ENCODE assay signal across 14 cellular contexts in the genomic region with DNA sequence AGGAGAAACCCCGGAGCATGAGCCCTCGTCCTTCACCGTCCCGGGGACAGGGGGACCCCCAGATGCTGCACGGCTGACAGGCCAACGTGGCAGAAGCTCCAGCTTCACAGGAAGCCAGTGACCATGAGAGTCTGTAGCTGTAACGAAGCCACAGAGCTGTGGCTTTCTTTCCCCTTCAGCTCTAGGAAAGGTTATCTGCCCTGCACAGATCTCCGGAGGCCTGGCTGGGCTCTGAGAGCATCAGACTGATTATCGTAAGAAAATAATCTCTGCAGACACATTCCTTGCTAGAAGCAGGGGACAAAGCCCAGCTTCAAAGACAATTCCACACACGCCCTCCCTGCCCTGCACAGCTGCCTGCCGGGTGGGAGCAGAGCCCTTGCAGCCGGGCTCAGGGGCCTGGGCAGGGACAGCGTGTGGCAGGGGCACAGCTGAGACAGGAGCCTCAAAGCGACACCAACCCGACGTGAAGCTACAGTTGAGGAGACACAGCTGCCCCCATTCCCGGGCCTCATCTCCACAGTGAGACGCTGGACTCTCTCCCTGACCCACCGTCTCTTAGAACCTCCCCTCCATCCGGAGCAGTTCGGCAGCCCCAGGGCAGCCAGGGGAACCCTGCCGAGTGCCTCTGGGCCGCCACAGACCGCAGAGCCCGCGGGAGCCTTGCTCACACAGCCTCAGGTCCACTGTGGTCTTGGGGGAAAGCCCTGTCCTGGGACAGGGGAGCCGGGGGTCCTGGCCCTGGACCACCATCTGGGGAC. TPM values are rescaled to one million over a fixed set of nuclear protein-coding genes. Genes with fewer than 3 reads are reported as not detected.
DNase-seq lines count a peak whose midpoint lies in the region; ATAC-seq and TF ChIP-seq lines count a peak whose summit lies in the region.
"Had no signal": no experiment of that assay in that cellular context is flagged by ENCODE, and none has a peak within 500 bp of the region (broad histone marks: within the 10 kb centered on the region; RNA-seq: fewer than 3 reads in every experiment).

No MANE protein-coding gene starts in this region.

- peaks cover 18% of the 10 kb centered on the region for H3K4me1 Mint-ChIP-seq in activated CD4-positive, alpha-beta T cell treated with anti-CD3 and anti-CD28 coated beads, Interleukin-2, amount 10 ng/mL, durations not matched to agents 7 days and 5 days

- intact Hi-C loops in lower lobe of right lung (cut with DNase I), result no loop called here

- CTCF ChIA-PET in activated CD4-positive, alpha-beta T cell treated with anti-CD3 and anti-CD28 coated beads, Interleukin-2, amount 10 ng/mL, durations not matched to agents 7 days and 5 days (lab: Charles Lee), result interaction anchor here (0.5 to 1.6 kb wide), 5 partner anchors 15 to 1386 kb away, joined by 3 to 4 read pairs (median 3); no protein-coding TSS in a partner anchor

- peak overlapping the region in 3 of 11 experiments; percentile 15 to 50 (median 18); a peak in 4 of 22 replicates for H3K9ac ChIP-seq in BLaER1 treated with 17β-estradiol and CSF1 and Interleukin-3, amounts not matched to agents 10 nM and 100 nM
- H3K9ac ChIP-seq in Loucy (ENCODE audit: low read depth, low read length, poor library complexity, severe bottlenecking), result peak overlapping the region; percentile 40

- peak; percentile 22 for DNase-seq in choroid plexus epithelial cell (ENCODE audit: low read depth)
- no peak for DNase-seq in lower lobe of right lung
- no peak for DNase-seq in activated CD4-positive, alpha-beta T cell treated with anti-CD3 and anti-CD28 coated beads, Interleukin-2, amount 10 ng/mL, durations not matched to agents 7 days and 5 days
- DNase-seq: AML-193; effector CD8-positive, alpha-beta T cell; mucosa of descending colon; NCI-H446 treated with DMSO at 0.1 percent for 48 hours; SHP77; upper lobe of right lung had no signal

- H3K79me2 ChIP-seq in Loucy (ENCODE audit: insufficient read depth, low read length), result no peaks in the 10 kb centered on the region

- TF ChIP-seq CTCF in Loucy (conservative IDR thresholded peaks at IDR 0.05; ENCODE audit: low read length), result no peak
- no peak for TF ChIP-seq CTCF in choroid plexus epithelial cell (conservative IDR thresholded peaks at IDR 0.05; ENCODE audit: low read depth, low read length)
- no peak for TF ChIP-seq CTCF in lower lobe of right lung (IDR thresholded peaks at IDR 0.05)

- no peaks in the 10 kb centered on the region for H3K36me3 Mint-ChIP-seq in activated CD4-positive, alpha-beta T cell treated with anti-CD3 and anti-CD28 coated beads, Interleukin-2, amount 10 ng/mL, durations not matched to agents 7 days and 5 days (ENCODE audit: low read depth)

- no peak overlapping the region for H3K4me3 ChIP-seq in BLaER1 treated with 17β-estradiol and CSF1 and Interleukin-3, amounts not matched to agents 10 nM and 100 nM
- peak overlapping the region; percentile 47 for H3K4me3 ChIP-seq in Loucy (ENCODE audit: low read length, poor library complexity, severe bottlenecking)
- H3K4me3 ChIP-seq in choroid plexus epithelial cell (ENCODE audit: low read depth, low read length), result no peak overlapping the region
- no peak overlapping the region for H3K4me3 ChIP-seq in lower lobe of right lung
- H3K4me3 ChIP-seq: mucosa of descending colon, upper lobe of right lung had no signal

- no peak overlapping the region for H3K27ac ChIP-seq in BLaER1 treated with 17β-estradiol and CSF1 and Interleukin-3, amounts not matched to agents 10 nM and 100 nM
- H3K27ac ChIP-seq in lower lobe of right lung, result no peak overlapping the region
- H3K27ac ChIP-seq: upper lobe of right lung had no signal

- no peaks in the 10 kb centered on the region for H3K9me2 ChIP-seq in Loucy (replicated peaks; ENCODE audit: low read depth, low read length)

- no peaks in the 10 kb centered on the region for H3K9me3 Mint-ChIP-seq in activated CD4-positive, alpha-beta T cell treated with anti-CD3 and anti-CD28 coated beads, Interleukin-2, amount 10 ng/mL, durations not matched to agents 7 days and 5 days

- ATAC-seq in lower lobe of right lung, result peak; percentile 8 to 24
- ATAC-seq in HG02884 (IDR thresholded peaks at IDR 0.05; ENCODE audit: unreplicated experiment), result no peak
- ATAC-seq in HG03565 (IDR thresholded peaks at IDR 0.05; ENCODE audit: unreplicated experiment), result no peak
- no peak for ATAC-seq in GM19395 (IDR thresholded peaks at IDR 0.05; ENCODE audit: unreplicated experiment)
- ATAC-seq: mucosa of descending colon, upper lobe of right lung had no signal

- H3K4me3 Mint-ChIP-seq in activated CD4-positive, alpha-beta T cell treated with anti-CD3 and anti-CD28 coated beads, Interleukin-2, amount 10 ng/mL, durations not matched to agents 7 days and 5 days, result no peak overlapping the region

- H3F3A ChIP-seq in Loucy (ENCODE audit: low read depth), result no peaks in the 10 kb centered on the region

- H3K4me2 ChIP-seq in BLaER1 treated with 17β-estradiol and CSF1 and Interleukin-3, amounts not matched to agents 10 nM and 100 nM, result peak overlapping the region in 8 of 11 experiments; percentile 26 to 82 (median 68); a peak in 16 of 22 replicates
- H3K4me2 ChIP-seq in Loucy (ENCODE audit: low read depth, low read length, poor library complexity, severe bottlenecking), result peak overlapping the region; percentile 66

- peaks cover 0 to 6% (median 0%) of the 10 kb centered on the region in 11 experiments; a peak in 1 of 22 replicates for H3K27me3 ChIP-seq in BLaER1 treated with 17β-estradiol and CSF1 and Interleukin-3, amounts not matched to agents 10 nM and 100 nM
- no peaks in the 10 kb centered on the region for H3K27me3 ChIP-seq in Loucy (ENCODE audit: insufficient read depth, low read length, poor library complexity, severe bottlenecking)
- H3K27me3 ChIP-seq in lower lobe of right lung (ENCODE audit: low read depth), result peaks cover 42% of the 10 kb centered on the region

- peaks cover 8 to 52% (median 38%) of the 10 kb centered on the region in 10 experiments; a peak in 19 of 20 replicates for H3K4me1 ChIP-seq in BLaER1 treated with 17β-estradiol and CSF1 and Interleukin-3, amounts not matched to agents 10 nM and 100 nM
- H3K4me1 ChIP-seq in Loucy (ENCODE audit: insufficient read depth, low read length, poor library complexity, severe bottlenecking) (peaks cover 15% of the 10 kb centered on the region), lower lobe of right lung (peaks cover 10% of the 10 kb centered on the region)

- peak overlapping the region; percentile 23; the same call in 1 of the 2 replicates for H2AFZ ChIP-seq in Loucy (ENCODE audit: low read length)

- H4K20me1 ChIP-seq in BLaER1 treated with 17β-estradiol and CSF1 and Interleukin-3, amounts not matched to agents 10 nM and 100 nM, result peaks cover 0 to 9% (median 0%) of the 10 kb centered on the region in 11 experiments; a peak in 2 of 22 replicates
- no peaks in the 10 kb centered on the region for H4K20me1 ChIP-seq in Loucy (ENCODE audit: insufficient read depth, low read length, poor library complexity, severe bottlenecking)

- H3K27ac Mint-ChIP-seq in activated CD4-positive, alpha-beta T cell treated with anti-CD3 and anti-CD28 coated beads, Interleukin-2, amount 10 ng/mL, durations not matched to agents 7 days and 5 days, result no peak overlapping the region

- peaks cover 9% of the 10 kb centered on the region for H3K27me3 Mint-ChIP-seq in activated CD4-positive, alpha-beta T cell treated with anti-CD3 and anti-CD28 coated beads, Interleukin-2, amount 10 ng/mL, durations not matched to agents 7 days and 5 days

- peaks cover 0 to 3% (median 0%) of the 10 kb centered on the region in 11 experiments; a peak in 1 of 22 replicates for H3K36me3 ChIP-seq in BLaER1 treated with 17β-estradiol and CSF1 and Interleukin-3, amounts not matched to agents 10 nM and 100 nM
- H3K36me3 ChIP-seq in Loucy (ENCODE audit: insufficient read depth, low read length), result no peaks in the 10 kb centered on the region
- peaks cover 3% of the 10 kb centered on the region for H3K36me3 ChIP-seq in lower lobe of right lung
- H3K36me3 ChIP-seq: upper lobe of right lung had no signal

- POLR2A ChIA-PET in activated CD4-positive, alpha-beta T cell treated with anti-CD3 and anti-CD28 coated beads, Interleukin-2, amount 10 ng/mL, durations not matched to agents 7 days and 5 days (lab: Charles Lee), result no interaction called here

- H3K9me3 ChIP-seq in BLaER1 treated with 17β-estradiol and CSF1 and Interleukin-3, amounts not matched to agents 10 nM and 100 nM (replicated peaks in 1 of 11), result no peaks in the 10 kb centered on the region
- H3K9me3 ChIP-seq in Loucy (ENCODE audit: insufficient read depth, low read depth, low read length), result no peaks in the 10 kb centered on the region
- no peaks in the 10 kb centered on the region for H3K9me3 ChIP-seq in lower lobe of right lung
- H3K9me3 ChIP-seq: mucosa of descending colon, upper lobe of right lung had no signal

RNA-seq across cellular contexts. Expression of a gene that starts 30.6 kb away (rescaled TPM):
- 29.1 TPM for total RNA-seq in lower lobe of right lung
- total RNA-seq in activated CD4-positive, alpha-beta T cell treated with anti-CD3 and anti-CD28 coated beads, Interleukin-2, amount 10 ng/mL, durations not matched to agents 7 days and 5 days, result 10 to 100 TPM; 19.0 to 19.6 TPM

Comparison
In these comparisons a context has a peak if more than half of its experiments do, and no peak if none do; other contexts are left out.
1. ATAC-seq: peak in lower lobe of right lung (2 of 2); none in HG02884 (single experiment), HG03565 (single experiment) and GM19395 (single experiment).